ENCODE assay signal across 8 cellular contexts in genomic region chr17:1783834-1784611, GRCh38. TPM values are rescaled to one million over a fixed set of nuclear protein-coding genes. Genes with fewer than 3 reads are reported as not detected.
DNase-seq lines count a peak whose midpoint lies in the region; ATAC-seq, FAIRE-seq and TF ChIP-seq lines count a peak whose summit lies in the region.

No MANE protein-coding gene starts in this region.

- peak; percentile 78 for FAIRE-seq in GM18507 (lab: Jason Lieb, UNC)

- TF ChIP-seq CTCF in AG09319 (IDR thresholded peaks at IDR 0.05; ENCODE audit: low read depth, low read length) (peak; percentile 78), epithelial cell of proximal tubule (conservative IDR thresholded peaks at IDR 0.05; ENCODE audit: low read depth, low read length) (peak; percentile 77)

- no peak overlapping the region for H3K4me3 Mint-ChIP-seq in activated T-cell treated with anti-CD3 and anti-CD28 coated beads, Interleukin-2, amount 50 U/mL, for 72 hours

- ATAC-seq in activated T-cell treated with anti-CD3 and anti-CD28 coated beads, Interleukin-2, amount 50 U/mL, for 72 hours (replicated peaks in 1 of 2), result no peak

- no peaks in the 10 kb centered on the region for H3K4me1 Mint-ChIP-seq in activated T-cell treated with anti-CD3 and anti-CD28 coated beads, Interleukin-2, amount 50 U/mL, for 72 hours (ENCODE audit: low read depth)

- H3K4me1 ChIP-seq in muscle layer of colon (ENCODE audit: insufficient read depth, low read length), result peaks cover 51% of the 10 kb centered on the region

- H3K27ac ChIP-seq in muscle layer of colon (ENCODE audit: low read depth, low read length), result peak overlapping the region; percentile 24

- no peaks in the 10 kb centered on the region for H3K9me3 ChIP-seq in muscle layer of colon (ENCODE audit: low read length)

- peaks cover 10% of the 10 kb centered on the region for H3K36me3 ChIP-seq in muscle layer of colon (ENCODE audit: insufficient read depth, low read length)

- DNase-seq in AG09319 (ENCODE audit: extremely low read depth, low read depth) (peak; percentile 95), GM18507 (ENCODE audit: extremely low spot score, insufficient read length, low read depth) (no peak), SK-MEL-5 (ENCODE audit: low read depth, low spot score) (peak; percentile 70), epithelial cell of proximal tubule (ENCODE audit: low read depth) (peak; percentile 70), ecto neural progenitor cell (ENCODE audit: low spot score) (no peak), cerebellar nuclear complex (lab: John Stamatoyannopoulos, UW) (no peak)
- no peak for DNase-seq in activated T-cell treated with anti-CD3 and anti-CD28 coated beads, Interleukin-2, amount 50 U/mL, for 72 hours

- no peaks in the 10 kb centered on the region for H3K9me3 Mint-ChIP-seq in activated T-cell treated with anti-CD3 and anti-CD28 coated beads, Interleukin-2, amount 50 U/mL, for 72 hours

- peak overlapping the region; percentile 39 for H3K9ac ChIP-seq in muscle layer of colon (ENCODE audit: low read length)

- H3K4me3 ChIP-seq in epithelial cell of proximal tubule (ENCODE audit: low read depth, low read length) (no peak overlapping the region), muscle layer of colon (ENCODE audit: low read depth in 1 of 2, low read length in 2 of 2) (peak overlapping the region in 1 of 2 donors; percentile 33)

- no peak overlapping the region for H3K27ac Mint-ChIP-seq in activated T-cell treated with anti-CD3 and anti-CD28 coated beads, Interleukin-2, amount 50 U/mL, for 72 hours

- peaks cover 3 to 6% of the 10 kb centered on the region in 2 donors for H3K36me3 Mint-ChIP-seq in activated T-cell treated with anti-CD3 and anti-CD28 coated beads, Interleukin-2, amount 50 U/mL, for 72 hours (ENCODE audit: insufficient read depth in 2 of 2)

- H3K27me3 ChIP-seq in muscle layer of colon (ENCODE audit: control insufficient read depth in 1 of 2, insufficient read depth in 2 of 2, low read length in 2 of 2), result no peaks in the 10 kb centered on the region

- no peaks in the 10 kb centered on the region for H3K27me3 Mint-ChIP-seq in activated T-cell treated with anti-CD3 and anti-CD28 coated beads, Interleukin-2, amount 50 U/mL, for 72 hours (ENCODE audit: low read depth)

- in situ Hi-C loops in SK-MEL-5 (cut with HindIII; ENCODE audit: low pct_unique_long_range_greater_than_20kb, low sequenced_read_pairs), result loop anchor here (10.0 kb wide), 1 partner anchor 69 kb away; the partner anchor contains the start of gene TLCD2

RNA-seq across cellular contexts. Expression of gene SERPINF1, which starts 22.2 kb away (rescaled TPM):
- total RNA-seq in SK-MEL-5 (2014; rRNA removed; shearing (Covaris generic)), result 229 and 245 TPM in 2 replicates
- 210 and 228 TPM in 2 replicates for polyA plus RNA-seq in SK-MEL-5 (2015; cell fraction: cytosol; rRNA removed)
- polyA plus RNA-seq in SK-MEL-5 (2015; cell fraction: nucleus; rRNA removed), result 56.7 and 100 TPM in 2 replicates
- total RNA-seq in epithelial cell of proximal tubule, result 3.0 and 5.4 TPM in 2 replicates
- 1 to 10 TPM in 1 of 2 donors, not detected in 1; 2.2 TPM for total RNA-seq in activated T-cell treated with anti-CD3 and anti-CD28 coated beads, Interleukin-2, amount 50 U/mL, for 72 hours

RNA-seq across cellular contexts. Expression of gene SERPINF2, which starts 41.4 kb away (rescaled TPM):
- 0.32 and 0.37 TPM in 2 replicates for total RNA-seq in SK-MEL-5 (2014; rRNA removed; shearing (Covaris generic))
- 0.62 and 0.74 TPM in 2 replicates for polyA plus RNA-seq in SK-MEL-5 (2015; cell fraction: cytosol; rRNA removed)
- 2.2 TPM in 1 of 2 replicates, not detected in the other for polyA plus RNA-seq in SK-MEL-5 (2015; cell fraction: nucleus; rRNA removed)
- 0.07 and 0.92 TPM in 2 replicates for total RNA-seq in epithelial cell of proximal tubule
- total RNA-seq in activated T-cell treated with anti-CD3 and anti-CD28 coated beads, Interleukin-2, amount 50 U/mL, for 72 hours, result 1 to 10 TPM in 1 of 2 donors, under 1 TPM in 1; 0.89 to 1.6 TPM

RNA-seq across cellular contexts. Expression of gene SMYD4, which starts 45.7 kb away (rescaled TPM):
- total RNA-seq in SK-MEL-5 (2014; rRNA removed; shearing (Covaris generic)), result 10.0 and 12.0 TPM in 2 replicates
- 9.7 and 11.6 TPM in 2 replicates for polyA plus RNA-seq in SK-MEL-5 (2015; cell fraction: cytosol; rRNA removed)
- polyA plus RNA-seq in SK-MEL-5 (2015; cell fraction: nucleus; rRNA removed), result 13.4 and 17.3 TPM in 2 replicates
- 4.6 and 10.5 TPM in 2 replicates for total RNA-seq in epithelial cell of proximal tubule
- 10 to 100 TPM; 23.0 to 30.6 TPM for total RNA-seq in activated T-cell treated with anti-CD3 and anti-CD28 coated beads, Interleukin-2, amount 50 U/mL, for 72 hours

RNA-seq across cellular contexts. Expression of gene RPA1, which starts 45.8 kb away (rescaled TPM):
- total RNA-seq in SK-MEL-5 (2014; rRNA removed; shearing (Covaris generic)), result 18.9 and 31.4 TPM in 2 replicates
- polyA plus RNA-seq in SK-MEL-5 (2015; cell fraction: cytosol; rRNA removed), result 52.3 and 54.2 TPM in 2 replicates
- 47.9 and 59.0 TPM in 2 replicates for polyA plus RNA-seq in SK-MEL-5 (2015; cell fraction: nucleus; rRNA removed)
- 28.5 and 33.4 TPM in 2 replicates for total RNA-seq in epithelial cell of proximal tubule
- 100 to 1,000 TPM; 178 to 211 TPM for total RNA-seq in activated T-cell treated with anti-CD3 and anti-CD28 coated beads, Interleukin-2, amount 50 U/mL, for 72 hours

RNA-seq across cellular contexts. Expression of gene WDR81, which starts 59.5 kb away (rescaled TPM):
- total RNA-seq in SK-MEL-5 (2014; rRNA removed; shearing (Covaris generic)), result 5.5 and 5.6 TPM in 2 replicates
- polyA plus RNA-seq in SK-MEL-5 (2015; cell fraction: cytosol; rRNA removed), result 6.5 and 14.1 TPM in 2 replicates
- 9.9 and 11.1 TPM in 2 replicates for polyA plus RNA-seq in SK-MEL-5 (2015; cell fraction: nucleus; rRNA removed)
- 17.4 and 20.9 TPM in 2 replicates for total RNA-seq in epithelial cell of proximal tubule
- 10 to 100 TPM in 1 of 2 donors, 1 to 10 TPM in 1; 9.4 to 11.2 TPM for total RNA-seq in activated T-cell treated with anti-CD3 and anti-CD28 coated beads, Interleukin-2, amount 50 U/mL, for 72 hours

Comparison
In these comparisons a context has a peak if more than half of its experiments do, and no peak if none do; other contexts are left out.
1. DNase-seq: peak in AG09319 (single experiment), SK-MEL-5 (single experiment) and epithelial cell of proximal tubule (single experiment); none in GM18507 (single experiment), ecto neural progenitor cell (single experiment), cerebellar nuclear complex (0 of 2) and activated T-cell treated with anti-CD3 and anti-CD28 coated beads, Interleukin-2, amount 50 U/mL, for 72 hours (0 of 2).
2. RNA of gene SERPINF1, which starts 22.2 kb away (total RNA-seq): 229 to 245 TPM in SK-MEL-5; 3.0 to 5.4 TPM in epithelial cell of proximal tubule and 2.2 TPM in activated T-cell treated with anti-CD3 and anti-CD28 coated beads, Interleukin-2, amount 50 U/mL, for 72 hours; every median in the first group is over 10 times any median in the second.